In genomic region chrX:113473015-113473414, GRCh38 we compare ENCODE assay signal across 8 cellular contexts.
DNase-seq lines count a peak whose midpoint lies in the region; ATAC-seq and TF ChIP-seq lines count a peak whose summit lies in the region.
"Not testable (repeated sequence)": the region's sequence is repeated elsewhere in the genome, so short reads cannot be mapped to it uniquely, and the experiment has no call there.

No MANE protein-coding gene starts in this region.

- peak; percentile 60 for ATAC-seq in GM18520 (IDR thresholded peaks at IDR 0.05; ENCODE audit: unreplicated experiment)
- peak; percentile 66 for ATAC-seq in GM19372 (IDR thresholded peaks at IDR 0.05; ENCODE audit: low read depth, unreplicated experiment)
- ATAC-seq in GM21717 (IDR thresholded peaks at IDR 0.05; ENCODE audit: unreplicated experiment), result peak; percentile 79
- peak; percentile 56 for ATAC-seq in HG03103 (IDR thresholded peaks at IDR 0.05; ENCODE audit: low read depth, unreplicated experiment)
- ATAC-seq in HG03571 (IDR thresholded peaks at IDR 0.05; ENCODE audit: unreplicated experiment), result peak; percentile 66

- DNase-seq in AG10803 (ENCODE audit: low read depth) (peak; percentile 81), SIG-M5 treated with dmso at 0.1 percent for 504 hours (lab: John Stamatoyannopoulos, UW; ENCODE audit: unreplicated experiment) (peak; percentile 74), foreskin fibroblast (peak; percentile 30 to 53)

- not testable (repeated sequence) for H3K4me3 ChIP-seq in AG10803 (ENCODE audit: low read length); foreskin fibroblast (ENCODE audit: low read depth in 1 of 2, low read length in 2 of 2)

- TF ChIP-seq CTCF in AG10803 (conservative IDR thresholded peaks at IDR 0.05; ENCODE audit: low read length); foreskin fibroblast (IDR thresholded peaks at IDR 0.05; ENCODE audit: low read depth, low read length): not testable (repeated sequence)
